Comparison of ENCODE assay signal across 12 cellular contexts in the genomic region with DNA sequence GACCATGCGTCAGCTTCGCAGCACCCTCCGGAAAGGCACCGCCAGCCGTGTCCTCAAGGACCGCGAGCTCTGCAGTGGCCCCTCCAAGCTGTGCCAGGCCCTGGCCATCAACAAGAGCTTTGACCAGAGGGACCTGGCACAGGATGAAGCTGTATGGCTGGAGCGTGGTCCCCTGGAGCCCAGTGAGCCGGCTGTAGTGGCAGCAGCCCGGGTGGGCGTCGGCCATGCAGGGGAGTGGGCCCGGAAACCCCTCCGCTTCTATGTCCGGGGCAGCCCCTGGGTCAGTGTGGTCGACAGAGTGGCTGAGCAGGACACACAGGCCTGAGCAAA. TPM values are rescaled to one million over a fixed set of nuclear protein-coding genes. Genes with fewer than 3 reads are reported as not detected.
DNase-seq lines count a peak whose midpoint lies in the region; ATAC-seq, FAIRE-seq and TF ChIP-seq lines count a peak whose summit lies in the region.
"Had no signal": no experiment of that assay in that cellular context is flagged by ENCODE, and none has a peak within 500 bp of the region (broad histone marks: within the 10 kb centered on the region; RNA-seq: fewer than 3 reads in every experiment).

No MANE protein-coding gene starts in this region.

- H3K36me3 ChIP-seq in RWPE2 (ENCODE audit: low read depth) (peaks cover 40% of the 10 kb centered on the region), skeletal muscle tissue (ENCODE audit: control insufficient read depth in 3 of 3, insufficient read depth in 3 of 3, low read length in 3 of 3) (peaks cover 53 to 63% (median 61%) of the 10 kb centered on the region in 3 donors)

- H3K27me3 ChIP-seq in RWPE2 (ENCODE audit: insufficient read depth, poor library complexity, severe bottlenecking) (no peaks in the 10 kb centered on the region), skeletal muscle tissue (ENCODE audit: control insufficient read depth in 3 of 3, insufficient read depth in 3 of 3, low read length in 3 of 3) (no peaks in the 10 kb centered on the region)
- H3K27me3 ChIP-seq: right lobe of liver had no signal

- ATAC-seq in GM21619 (IDR thresholded peaks at IDR 0.05; ENCODE audit: unreplicated experiment) (peak; percentile 5), RWPE2 (ENCODE audit: low read depth) (no peak), GM19395 (IDR thresholded peaks at IDR 0.05; ENCODE audit: unreplicated experiment) (no peak)

- H3K4me3 ChIP-seq in RWPE2 (ENCODE audit: severe bottlenecking) (no peak overlapping the region), skeletal muscle tissue (ENCODE audit: low read length in 3 of 3) (peak overlapping the region in 1 of 3 donors; percentile 45)
- H3K4me3 ChIP-seq: right lobe of liver had no signal

- DNase-seq in RWPE2 (ENCODE audit: low spot score): no peak
- DNase-seq in epithelial cell of prostate (ENCODE audit: low read depth, low spot score): no peak
- DNase-seq in stimulated activated CD4-positive, alpha-beta T cell treated with anti-CD3 and anti-CD28 coated beads, Interleukin-2, amount 100 ng/mL, for 24 hours: no peak
- no peak for DNase-seq in GM12892 (ENCODE audit: insufficient read length)
- DNase-seq in activated CD4-positive, alpha-beta T cell treated with anti-CD3 and anti-CD28 coated beads for 48 hours: no peak
- DNase-seq: CD4-positive, alpha-beta memory T cell; NK-92 treated with Interleukin-12 subunit alpha and Interleukin-12 subunit beta, amount 100 ng/mL, for 24 hours; right lobe of liver had no signal

- FAIRE-seq in GM12892 (lab: Jason Lieb, UNC): no peak
- FAIRE-seq: endometrium had no signal

- H3K4me1 ChIP-seq in RWPE2 (ENCODE audit: insufficient read depth, poor library complexity, severe bottlenecking): peaks cover 17% of the 10 kb centered on the region
- peaks cover 18 to 29% (median 25%) of the 10 kb centered on the region in 3 donors for H3K4me1 ChIP-seq in skeletal muscle tissue (ENCODE audit: control insufficient read depth in 3 of 3, insufficient read depth in 3 of 3, low read length in 3 of 3)
- H3K4me1 ChIP-seq: right lobe of liver had no signal

- H3K9me3 ChIP-seq in RWPE2 (ENCODE audit: severe bottlenecking) (no peaks in the 10 kb centered on the region), skeletal muscle tissue (ENCODE audit: control insufficient read depth in 3 of 3, low read length in 3 of 3) (no peaks in the 10 kb centered on the region)
- H3K9me3 ChIP-seq: right lobe of liver had no signal

- no peak for TF ChIP-seq POLR2A in GM12892 (IDR thresholded peaks at IDR 0.05; ENCODE audit: low read depth, low read length)

- TF ChIP-seq CTCF in RWPE2 (IDR thresholded peaks at IDR 0.05; ENCODE audit: poor library complexity, severe bottlenecking): no peak

- peak overlapping the region; percentile 77 for H3K27ac ChIP-seq in RWPE2 (ENCODE audit: poor library complexity, severe bottlenecking)
- peak overlapping the region; percentile 55 for H3K27ac ChIP-seq in epithelial cell of prostate
- peak overlapping the region; percentile 73 for H3K27ac ChIP-seq in skeletal muscle tissue (ENCODE audit: low read depth, low read length)
- H3K27ac ChIP-seq: right lobe of liver had no signal

- H3K9ac ChIP-seq in skeletal muscle tissue (ENCODE audit: low read depth in 1 of 3, low read length in 3 of 3): peak overlapping the region in 2 of 3 donors; percentile 12 to 71

RNA-seq across cellular contexts. Expression of gene MPG, which starts 7.4 kb away (rescaled TPM):
- 72.0 TPM for total RNA-seq in skeletal muscle tissue
- 33.2 TPM for polyA plus RNA-seq in GM12892 (2012; ENCODE audit: missing spikeins)

RNA-seq across cellular contexts. Expression of gene RHBDF1, which starts 13.0 kb away (rescaled TPM):
- 19.8 TPM for total RNA-seq in skeletal muscle tissue
- polyA plus RNA-seq in GM12892 (2012; ENCODE audit: missing spikeins): 1.5 TPM
- total RNA-seq: CD4-positive, alpha-beta memory T cell had no signal
- polyA plus RNA-seq: CD4-positive, alpha-beta memory T cell had no signal

RNA-seq across cellular contexts. Expression of gene SNRNP25, which starts 31.8 kb away (rescaled TPM):
- total RNA-seq in skeletal muscle tissue: 16.2 TPM
- 70.2 TPM for polyA plus RNA-seq in GM12892 (2012; ENCODE audit: missing spikeins)

RNA-seq across cellular contexts. Expression of gene POLR3K, which starts 32.0 kb away (rescaled TPM):
- 4.2 TPM for total RNA-seq in skeletal muscle tissue
- 55.9 TPM for polyA plus RNA-seq in GM12892 (2012; ENCODE audit: missing spikeins)

RNA-seq across cellular contexts. Expression of gene NPRL3, which starts 53.1 kb away (rescaled TPM):
- total RNA-seq in skeletal muscle tissue: 12.5 TPM
- 13.7 TPM for polyA plus RNA-seq in GM12892 (2012; ENCODE audit: missing spikeins)
